9 cellular contexts compared by ENCODE assay signal in the genomic region with DNA sequence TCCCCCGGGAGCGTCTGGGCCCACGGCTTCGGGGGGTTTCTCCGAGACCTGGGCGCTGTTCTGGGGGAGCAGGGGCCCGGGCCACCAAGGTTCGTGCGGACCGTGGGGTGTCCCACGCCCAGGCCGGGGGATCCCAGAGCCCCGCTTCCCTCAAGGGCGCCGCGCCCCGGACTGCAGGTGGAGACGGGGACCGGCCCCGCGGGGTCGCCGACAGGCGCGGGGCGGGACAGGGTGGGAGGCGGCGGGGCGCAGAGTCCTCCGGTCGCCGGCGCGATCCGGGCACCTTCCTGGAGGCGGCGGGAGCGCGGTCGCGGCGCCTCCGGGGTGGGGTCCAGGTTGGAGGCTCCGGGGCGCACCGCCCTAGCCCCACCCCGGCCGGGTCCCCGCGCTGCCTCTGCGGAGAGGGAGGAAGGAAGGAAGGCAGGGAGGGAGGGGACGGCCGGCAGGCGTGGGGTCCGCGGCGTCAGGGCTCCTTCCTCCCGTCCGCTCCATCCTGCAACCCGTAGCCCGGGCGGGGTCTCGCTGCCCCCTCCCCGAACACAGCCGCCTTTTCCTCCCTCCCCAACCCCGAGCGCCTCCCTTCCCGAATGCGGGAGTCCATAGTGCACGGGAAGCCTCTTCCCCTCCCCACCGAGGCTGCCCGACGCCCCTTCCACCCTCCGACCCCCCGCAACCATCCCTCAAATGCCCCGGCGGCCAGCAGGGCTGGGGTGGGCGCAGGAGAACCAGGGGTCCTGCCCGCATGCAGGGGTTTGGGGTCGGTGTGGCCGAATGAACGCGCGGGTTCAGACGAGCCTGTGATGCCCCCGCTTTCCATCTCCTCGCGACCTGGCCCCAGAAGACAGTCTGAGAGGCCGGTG. TPM values are rescaled to one million over a fixed set of nuclear protein-coding genes. Genes with fewer than 3 reads are reported as not detected.
DNase-seq lines count a peak whose midpoint lies in the region; ATAC-seq, FAIRE-seq and TF ChIP-seq lines count a peak whose summit lies in the region.
"Had no signal": no experiment of that assay in that cellular context is flagged by ENCODE, and none has a peak within 500 bp of the region (broad histone marks: within the 10 kb centered on the region; RNA-seq: fewer than 3 reads in every experiment).

No MANE protein-coding gene starts in this region.

- POLR2A ChIA-PET in CD8-positive, alpha-beta T cell (lab: Charles Lee) = no interaction called here
- POLR2A ChIA-PET in Panc1 (lab: Charles Lee) = no interaction called here

- peaks cover 1% of the 10 kb centered on the region for H3K36me3 Mint-ChIP-seq in CD8-positive, alpha-beta T cell

- H3K27ac Mint-ChIP-seq in CD8-positive, alpha-beta T cell = no peak overlapping the region

- no peak for TF ChIP-seq EP300 in esophagus muscularis mucosa (IDR thresholded peaks at IDR 0.05)

- no peak for TF ChIP-seq POLR2A in esophagus muscularis mucosa (IDR thresholded peaks at IDR 0.05; ENCODE audit: low read depth)

- peak overlapping the region; percentile 63 for H3K4me3 Mint-ChIP-seq in CD8-positive, alpha-beta T cell

- no peaks in the 10 kb centered on the region for H3K9me3 ChIP-seq in CD8-positive, alpha-beta T cell (ENCODE audit: low read length)
- H3K9me3 ChIP-seq in Panc1 (ENCODE audit: control insufficient read depth, insufficient read depth, low read depth, low read length) (no peaks in the 10 kb centered on the region), esophagus muscularis mucosa (no peaks in the 10 kb centered on the region), pancreas (no peaks in the 10 kb centered on the region)

- H3K4me3 ChIP-seq in CD8-positive, alpha-beta T cell (ENCODE audit: low read depth, low read length) = peak overlapping the region; percentile 35
- H3K4me3 ChIP-seq in Panc1 (ENCODE audit: low read depth in 2 of 2, low read length in 2 of 2) (peak overlapping the region; percentile 23 to 42; a peak in 3 of 4 replicates), esophagus muscularis mucosa (peak overlapping the region; percentile 48 to 64 (median 54)), pancreas (peak overlapping the region; percentile 33 to 70 (median 46))

- H3K27me3 Mint-ChIP-seq in CD8-positive, alpha-beta T cell (ENCODE audit: low read depth) = no peaks in the 10 kb centered on the region

- no peaks in the 10 kb centered on the region for H3K36me3 ChIP-seq in CD8-positive, alpha-beta T cell (ENCODE audit: insufficient read depth, low read length)
- H3K36me3 ChIP-seq in Panc1 (ENCODE audit: control insufficient read depth, insufficient read depth, low read length) = peaks cover 1% of the 10 kb centered on the region; the same call in 1 of the 2 replicates
- no peaks in the 10 kb centered on the region for H3K36me3 ChIP-seq in esophagus muscularis mucosa
- no peaks in the 10 kb centered on the region for H3K36me3 ChIP-seq in pancreas

- H3K4me1 Mint-ChIP-seq in CD8-positive, alpha-beta T cell (ENCODE audit: low read depth) = peaks cover 25% of the 10 kb centered on the region

- DNase-seq in CD8-positive, alpha-beta T cell = peak in 1 of 7 experiments; percentile 27
- DNase-seq in Panc1 (ENCODE audit: low read depth, low spot score) (no peak), esophagus muscularis mucosa (ENCODE audit: extremely low spot score) (no peak), pancreas (peak in 1 of 6 donors; percentile 83), HPDE6-E6E7 (ENCODE audit: extremely low spot score) (no peak), kidney tubule cell (ENCODE audit: low spot score) (no peak)
- DNase-seq: NCI-H1048 had no signal

- 9% methylated on average over 16 of the region's 89 CpGs for WGBS in esophagus muscularis mucosa
- 6 to 7% methylated on average over 55 to 89 of the region's 89 CpGs for WGBS in pancreas, 2 donors

- no peak overlapping the region for H3K27ac ChIP-seq in CD8-positive, alpha-beta T cell (ENCODE audit: low read depth, low read length)
- no peak overlapping the region for H3K27ac ChIP-seq in Panc1 (ENCODE audit: low read length)
- H3K27ac ChIP-seq in esophagus muscularis mucosa (replicated peaks in 1 of 4) = no peak overlapping the region
- H3K27ac ChIP-seq in pancreas = no peak overlapping the region

- no peak for FAIRE-seq in pancreas (lab: Jason Lieb, UNC)

- in situ Hi-C loops in Panc1 (cut with HindIII; ENCODE audit: low pct_unique_long_range_greater_than_20kb, low sequenced_read_pairs) = no loop called here

- peaks cover 17% of the 10 kb centered on the region for H3K4me1 ChIP-seq in CD8-positive, alpha-beta T cell (ENCODE audit: insufficient read depth, low read length)
- H3K4me1 ChIP-seq in Panc1 (ENCODE audit: control insufficient read depth, insufficient read depth, low read length) (0 out of 2 replicates have a peak, but pooled peaks cover 4% of the 10 kb centered on the region), esophagus muscularis mucosa (peaks cover 24 to 38% (median 34%) of the 10 kb centered on the region in 4 donors), pancreas (peaks cover 0 to 8% (median 0%) of the 10 kb centered on the region in 3 donors)

- intact Hi-C loops in CD8-positive, alpha-beta T cell (cut with DNase I, micrococcal nuclease) = loop anchor here (5.0 kb wide), 3 partner anchors 42 to 338 kb away; a partner anchor contains a TSS
- intact Hi-C loops in Panc1 (cut with micrococcal nuclease; ENCODE audit: unreplicated experiment) = no loop called here
- intact Hi-C loops in esophagus muscularis mucosa (cut with DNase I) = no loop called here
- intact Hi-C loops in pancreas (cut with DNase I) = no loop called here

- CTCF ChIA-PET in CD8-positive, alpha-beta T cell (lab: Charles Lee) = no interaction called here
- CTCF ChIA-PET in Panc1 (lab: Charles Lee) = no interaction called here

- TF ChIP-seq CTCF in CD8-positive, alpha-beta T cell (IDR thresholded peaks at IDR 0.05) = no peak
- TF ChIP-seq CTCF in Panc1 (IDR thresholded peaks at IDR 0.05) (no peak), esophagus muscularis mucosa (IDR thresholded peaks at IDR 0.05) (no peak), pancreas (IDR thresholded peaks at IDR 0.05) (no peak)

- ATAC-seq in CD8-positive, alpha-beta T cell = no peak
- ATAC-seq in Panc1 (no peak), pancreas (no peak), GM21786 (IDR thresholded peaks at IDR 0.05; ENCODE audit: unreplicated experiment) (no peak), GM18909 (IDR thresholded peaks at IDR 0.05; ENCODE audit: poor library complexity, unreplicated experiment) (no peak)

- no peaks in the 10 kb centered on the region for H3K9me3 Mint-ChIP-seq in CD8-positive, alpha-beta T cell

- no peaks in the 10 kb centered on the region for H3K27me3 ChIP-seq in CD8-positive, alpha-beta T cell (ENCODE audit: insufficient read depth, low read length)
- H3K27me3 ChIP-seq in Panc1 (ENCODE audit: control insufficient read depth, insufficient read depth, low read length) (no peaks in the 10 kb centered on the region), esophagus muscularis mucosa (peaks cover 14 to 50% (median 30%) of the 10 kb centered on the region in 4 donors), pancreas (no peaks in the 10 kb centered on the region)

- no TSS peak for BruUV-seq in Panc1 (replicated peaks; lab: Mats Ljungman, UMichigan)

RNA-seq across cellular contexts. Expression of a gene that starts 4.3 kb away (rescaled TPM):
- total RNA-seq in CD8-positive, alpha-beta T cell = 10 to 100 TPM; 16.2 to 16.6 TPM
- 17.3 TPM for total RNA-seq in Panc1 (2021; ENCODE audit: unreplicated experiment)
- 11.6 TPM for polyA plus RNA-seq in Panc1 (2012; ENCODE audit: insufficient read length)
- 10 to 100 TPM in 1 of 4 donors, 1 to 10 TPM in 3; 6.6 to 11.1 (median 9.5) TPM for total RNA-seq in esophagus muscularis mucosa
- total RNA-seq in pancreas = 1 to 10 TPM; 3.7 to 7.2 (median 5.5) TPM
- polyA plus RNA-seq in pancreas = 1 to 10 TPM; 2.4 to 3.2 TPM

RNA-seq across cellular contexts. Expression of a gene that starts 21.7 kb away (rescaled TPM):
- total RNA-seq in CD8-positive, alpha-beta T cell = 100 to 1,000 TPM; 159 to 167 TPM
- total RNA-seq in Panc1 (2021; ENCODE audit: unreplicated experiment) (24.0 TPM), esophagus muscularis mucosa (10 to 100 TPM; 36.5 to 54.1 (median 51.4) TPM), pancreas (10 to 100 TPM; 14.0 to 23.6 (median 15.8) TPM)
- 22.1 TPM for polyA plus RNA-seq in Panc1 (2012; ENCODE audit: insufficient read length)
- 10 to 100 TPM; 19.7 to 26.3 TPM for polyA plus RNA-seq in pancreas

Comparison
In these comparisons a context has a peak if more than half of its experiments do, and no peak if none do; other contexts are left out.
1. intact Hi-C loops: an anchor here in CD8-positive, alpha-beta T cell (5.0 kb wide); none called in Panc1, esophagus muscularis mucosa and pancreas.